Comparison of ENCODE assay signal across 8 cellular contexts in genomic region chr17:28718317-28718672, GRCh38. TPM values are rescaled to one million over a fixed set of nuclear protein-coding genes. Genes with fewer than 3 reads are reported as not detected.
DNase-seq lines count a peak whose midpoint lies in the region; ATAC-seq, FAIRE-seq and TF ChIP-seq lines count a peak whose summit lies in the region.

No MANE protein-coding gene starts in this region.

- TF ChIP-seq POLR2A in heart left ventricle (IDR thresholded peaks at IDR 0.05) (no peak), K562 (conservative IDR thresholded peaks at IDR 0.05) (no peak)

- peak overlapping the region in 1 of 2 experiments; percentile 31; a peak in 1 of 4 replicates for H3K9ac ChIP-seq in K562 (ENCODE audit: insufficient read depth in 1 of 2, low read depth in 2 of 2, low read length in 2 of 2)

- no peaks in the 10 kb centered on the region for H3K9me1 ChIP-seq in K562 (ENCODE audit: control insufficient read depth, insufficient read depth, low read length)

- H3K36me3 ChIP-seq in heart left ventricle = peaks cover 0 to 46% (median 38%) of the 10 kb centered on the region in 9 donors
- peaks cover 32% of the 10 kb centered on the region for H3K36me3 ChIP-seq in K562 (ENCODE audit: control insufficient read depth, insufficient read depth, low read length)
- peaks cover 48% of the 10 kb centered on the region for H3K36me3 ChIP-seq in lower lobe of right lung
- peaks cover 42% of the 10 kb centered on the region for H3K36me3 ChIP-seq in upper lobe of right lung

- CTCF ChIA-PET in K562 (lab: Yijun Ruan, JAX; ENCODE audit: low intra/inter-chr PET ratio) = no interaction called here

- ATAC-seq in heart left ventricle = no peak
- no peak for ATAC-seq in K562
- ATAC-seq in lower lobe of right lung = no peak
- no peak for ATAC-seq in upper lobe of right lung
- no peak for ATAC-seq in HG03342 (IDR thresholded peaks at IDR 0.05; ENCODE audit: unreplicated experiment)

- DNase-seq in heart left ventricle (no peak), cardiac septum (ENCODE audit: low spot score) (no peak), K562 (ENCODE audit: extremely low read depth in 1 of 4, low spot score in 3 of 4) (no peak), lower lobe of right lung (no peak), upper lobe of right lung (no peak), NCI-H345 (lab: John Stamatoyannopoulos, UW) (no peak), NCI-H2081 treated with DMSO at 0.1 percent for 48 hours (lab: John Stamatoyannopoulos, UW) (no peak)

- in situ Hi-C loops in K562 (cut with MboI) = no loop called here

- intact Hi-C loops in heart left ventricle (cut with DNase I) (loop anchor here in 3 of 10 donors (2.0 to 10.0 kb wide), 3 partner anchors 53 to 73 kb away; partner anchors contain the start of genes BLTP2 (in 2 of the 3), SDF2 (in 1 of the 3) and SUPT6H (in 1 of the 3)), cardiac septum (cut with DNase I) (no loop called here), K562 (cut with micrococcal nuclease) (loop anchor here (2.0 kb wide), 1 partner anchor 71 kb away; no protein-coding TSS in a partner anchor), lower lobe of right lung (cut with DNase I) (no loop called here), upper lobe of right lung (cut with DNase I) (no loop called here)

- TF ChIP-seq RAD21 in K562 (CRISPR knock-in tag; conservative IDR thresholded peaks at IDR 0.05 in 1 of 2, IDR thresholded peaks at IDR 0.05 in 1 of 2) = no peak

- WGBS in heart left ventricle, 4 donors = 35 to 47% (median 42%) methylated on average over 11 of the region's 11 CpGs
- WGBS in K562 (ENCODE audit: insufficient coverage, low coverage, missing lambda C conversion rate) = 70% methylated on average over 11 of the region's 11 CpGs

- H3K4me3 ChIP-seq in heart left ventricle = peak overlapping the region; percentile 41 to 92 (median 72)
- no peak overlapping the region for H3K4me3 ChIP-seq in K562
- H3K4me3 ChIP-seq in lower lobe of right lung = peak overlapping the region; percentile 72
- peak overlapping the region; percentile 86 for H3K4me3 ChIP-seq in upper lobe of right lung

- TF ChIP-seq EP300 in K562 (IDR thresholded peaks at IDR 0.05; ENCODE audit: low read length) = no peak

- H2AFZ ChIP-seq in K562 (ENCODE audit: low read depth, low read length) = no peak overlapping the region

- POLR2A ChIA-PET in K562 (lab: Yijun Ruan, JAX) = no interaction called here

- no peak for TF ChIP-seq CTCF in heart left ventricle (IDR thresholded peaks at IDR 0.05)
- TF ChIP-seq CTCF in K562 (IDR thresholded peaks at IDR 0.05 in 2 of 3, conservative IDR thresholded peaks at IDR 0.05 in 1 of 3; ENCODE audit: insufficient read depth in 2 of 3, low read depth in 1 of 3, low read length in 3 of 3) = no peak
- TF ChIP-seq CTCF in lower lobe of right lung (IDR thresholded peaks at IDR 0.05) = no peak
- no peak for TF ChIP-seq CTCF in upper lobe of right lung (IDR thresholded peaks at IDR 0.05)

- peaks cover 0 to 18% (median 0%) of the 10 kb centered on the region in 9 donors for H3K27me3 ChIP-seq in heart left ventricle
- H3K27me3 ChIP-seq in K562 (ENCODE audit: control insufficient read depth in 2 of 2, insufficient read depth in 2 of 2, low read length in 2 of 2) = 0 out of 5 replicates have a peak, but pooled peaks cover 0 to 11% of the 10 kb centered on the region in 2 experiments
- no peaks in the 10 kb centered on the region for H3K27me3 ChIP-seq in lower lobe of right lung (ENCODE audit: low read depth)
- no peaks in the 10 kb centered on the region for H3K27me3 ChIP-seq in upper lobe of right lung

- H3K27ac ChIP-seq in heart left ventricle = peak overlapping the region; percentile 66 to 96 (median 90)
- no peak overlapping the region for H3K27ac ChIP-seq in K562 (ENCODE audit: extremely low read depth, low read depth, low read length)
- peak overlapping the region; percentile 90 for H3K27ac ChIP-seq in lower lobe of right lung
- H3K27ac ChIP-seq in upper lobe of right lung = peak overlapping the region; percentile 86

- H3K4me2 ChIP-seq in K562 (ENCODE audit: insufficient read depth, low read length) = 0 out of 2 replicates have a peak overlapping the region, but pooled peaks have one; percentile 96

- no TSS peak for BruUV-seq in K562 (replicated peaks; lab: Mats Ljungman, UMichigan)

- peaks cover 28% of the 10 kb centered on the region for H4K20me1 ChIP-seq in K562 (replicated peaks; ENCODE audit: control insufficient read depth, insufficient read depth, low read length)

- H3K9me3 ChIP-seq in heart left ventricle (no peaks in the 10 kb centered on the region), K562 (replicated peaks; ENCODE audit: control insufficient read depth, insufficient read depth, low read depth, low read length) (no peaks in the 10 kb centered on the region), lower lobe of right lung (no peaks in the 10 kb centered on the region), upper lobe of right lung (no peaks in the 10 kb centered on the region)

- H3K4me1 ChIP-seq in heart left ventricle (peaks cover 0 to 65% (median 41%) of the 10 kb centered on the region in 12 donors), K562 (replicated peaks in 1 of 2; ENCODE audit: control insufficient read depth in 2 of 2, insufficient read depth in 2 of 2, low read length in 2 of 2) (peaks cover 26 to 36% of the 10 kb centered on the region in 2 experiments), lower lobe of right lung (peaks cover 60% of the 10 kb centered on the region), upper lobe of right lung (peaks cover 49% of the 10 kb centered on the region)

- H3K79me2 ChIP-seq in K562 (ENCODE audit: control insufficient read depth, insufficient read depth, low read length) = peaks cover 44% of the 10 kb centered on the region

- no peak for FAIRE-seq in K562 (lab: Jason Lieb, UNC)

RNA-seq across cellular contexts. Expression of gene RAB34, which starts 0.6 kb away (rescaled TPM):
- 10 to 100 TPM; 11.5 to 31.7 (median 14.9) TPM for total RNA-seq in heart left ventricle
- 10 to 100 TPM; 17.7 to 25.1 TPM for polyA plus RNA-seq in heart left ventricle
- total RNA-seq in cardiac septum = 15.3 TPM
- total RNA-seq in K562 (2011; cell fraction: chromatin; rRNA removed; ENCODE audit: low replicate concordance) = 3.0 and 5.4 TPM in 2 replicates
- total RNA-seq in K562 (2011; cell fraction: nucleolus; rRNA removed) = 1.2 and 2.6 TPM in 2 replicates
- total RNA-seq in K562 (2011; cell fraction: nucleoplasm; rRNA removed) = 2.2 and 3.7 TPM in 2 replicates
- 0.37 and 3.8 TPM in 2 replicates for total RNA-seq in K562 (2014; rRNA removed)
- total RNA-seq in K562 (2014; rRNA removed; fragmentation: Illumina TruSeq; extraction: Trizol) = 0.29 and 0.47 TPM in 2 replicates
- total RNA-seq in K562 (2015; rRNA removed; fragmentation: Illumina TruSeq; extraction: Trizol) = 0.18 and 0.26 TPM in 2 replicates
- total RNA-seq in K562 (2021) = 0.92 and 2.1 TPM in 2 replicates
- 0.60 and 0.81 TPM in 2 replicates for polyA plus RNA-seq in K562 (2011; rRNA removed)
- polyA plus RNA-seq in K562 (2011; cell fraction: cytosol; rRNA removed) = 0.45 and 0.53 TPM in 2 replicates
- polyA plus RNA-seq in K562 (2011; cell fraction: nucleus; rRNA removed) = 1.3 and 3.1 TPM in 2 replicates
- 0.10 and 0.36 TPM in 2 replicates for polyA plus RNA-seq in K562 (2012)
- 0.19 TPM in 1 of 2 replicates, not detected in the other for polyA plus RNA-seq in K562 (2014; fragmentation: Illumina TruSeq; extraction: Trizol)
- under 1 TPM in 1 of 2 experiments, not detected in 1; 0.07 TPM for polyA plus RNA-seq in K562 (2014; fragmentation: Nextera tagmentation; extraction: Ambion mirVana)
- polyA plus RNA-seq in K562 (2014; rRNA removed) = 0.44 and 1.0 TPM in 2 replicates
- not detected in 2 replicates for polyA minus RNA-seq in K562 (2011; rRNA and poly(A)+ RNA removed)
- polyA minus RNA-seq in K562 (2011; cell fraction: cytosol; rRNA and poly(A)+ RNA removed) = 3.1 TPM in 1 of 2 replicates, not detected in the other
- 0.81 and 1.3 TPM in 2 replicates for polyA minus RNA-seq in K562 (2011; cell fraction: nucleus; rRNA and poly(A)+ RNA removed)
- total RNA-seq in lower lobe of right lung = 62.3 TPM
- total RNA-seq in upper lobe of right lung = 63.5 TPM

RNA-seq across cellular contexts. Expression of gene RPL23A, which starts 1.5 kb away (rescaled TPM):
- total RNA-seq in heart left ventricle (1,000 to 10,000 TPM in 1 of 9 donors, 100 to 1,000 TPM in 8; 255 to 1,006 (median 869) TPM), cardiac septum (725 TPM), K562 (2014; rRNA removed) (1,152 and 1,205 TPM in 2 replicates), K562 (2014; rRNA removed; fragmentation: Illumina TruSeq; extraction: Trizol) (2,395 and 2,469 TPM in 2 replicates), K562 (2015; rRNA removed; fragmentation: Illumina TruSeq; extraction: Trizol) (1,764 and 1,818 TPM in 2 replicates), K562 (2021) (2,532 and 2,839 TPM in 2 replicates), lower lobe of right lung (1,156 TPM), upper lobe of right lung (1,221 TPM)
- polyA plus RNA-seq in heart left ventricle (1,000 to 10,000 TPM in 1 of 2 donors, 100 to 1,000 TPM in 1; 458 to 1,439 TPM), K562 (2011; rRNA removed) (2,188 and 2,272 TPM in 2 replicates), K562 (2014; fragmentation: Illumina TruSeq; extraction: Trizol) (1,539 and 1,550 TPM in 2 replicates), K562 (2014; fragmentation: Nextera tagmentation; extraction: Ambion mirVana) (1,000 to 10,000 TPM; 6,705 to 7,115 TPM), K562 (2014; rRNA removed) (1,016 and 1,176 TPM in 2 replicates)
- 434 and 501 TPM in 2 replicates for total RNA-seq in K562 (2011; cell fraction: chromatin; rRNA removed; ENCODE audit: low replicate concordance)
- 468 and 553 TPM in 2 replicates for total RNA-seq in K562 (2011; cell fraction: nucleolus; rRNA removed)
- 654 and 1,193 TPM in 2 replicates for total RNA-seq in K562 (2011; cell fraction: nucleoplasm; rRNA removed)
- polyA plus RNA-seq in K562 (2011; cell fraction: cytosol; rRNA removed) = 483 and 1,010 TPM in 2 replicates
- 376 and 671 TPM in 2 replicates for polyA plus RNA-seq in K562 (2011; cell fraction: nucleus; rRNA removed)
- 2,873 and 3,044 TPM in 2 replicates for polyA plus RNA-seq in K562 (2012)
- polyA minus RNA-seq in K562 (2011; rRNA and poly(A)+ RNA removed) = 3,418 and 5,037 TPM in 2 replicates
- polyA minus RNA-seq in K562 (2011; cell fraction: cytosol; rRNA and poly(A)+ RNA removed) = 735 and 1,003 TPM in 2 replicates
- polyA minus RNA-seq in K562 (2011; cell fraction: nucleus; rRNA and poly(A)+ RNA removed) = 214 and 406 TPM in 2 replicates

RNA-seq across cellular contexts. Expression of gene PROCA1, which starts 6.6 kb away (rescaled TPM):
- total RNA-seq in heart left ventricle (1 to 10 TPM in 6 of 9 donors, under 1 TPM in 3; 0.65 to 2.3 (median 1.0) TPM), cardiac septum (2.0 TPM), K562 (2014; rRNA removed) (5.9 and 6.6 TPM in 2 replicates), K562 (2014; rRNA removed; fragmentation: Illumina TruSeq; extraction: Trizol) (2.7 and 2.9 TPM in 2 replicates), K562 (2015; rRNA removed; fragmentation: Illumina TruSeq; extraction: Trizol) (4.7 and 5.4 TPM in 2 replicates), K562 (2021) (5.3 and 5.6 TPM in 2 replicates), lower lobe of right lung (4.4 TPM), upper lobe of right lung (3.3 TPM)
- polyA plus RNA-seq in heart left ventricle (1 to 10 TPM in 1 of 2 donors, under 1 TPM in 1; 0.64 to 2.6 TPM), K562 (2011; rRNA removed) (7.0 and 7.3 TPM in 2 replicates), K562 (2014; fragmentation: Illumina TruSeq; extraction: Trizol) (5.4 and 6.7 TPM in 2 replicates), K562 (2014; fragmentation: Nextera tagmentation; extraction: Ambion mirVana) (1 to 10 TPM in 1 of 2 experiments, under 1 TPM in 1; 0.78 to 1.3 TPM), K562 (2014; rRNA removed) (13.1 and 16.2 TPM in 2 replicates)
- total RNA-seq in K562 (2011; cell fraction: chromatin; rRNA removed; ENCODE audit: low replicate concordance) = 25.9 and 39.2 TPM in 2 replicates
- 26.1 and 28.0 TPM in 2 replicates for total RNA-seq in K562 (2011; cell fraction: nucleolus; rRNA removed)
- total RNA-seq in K562 (2011; cell fraction: nucleoplasm; rRNA removed) = 25.2 and 29.9 TPM in 2 replicates
- polyA plus RNA-seq in K562 (2011; cell fraction: cytosol; rRNA removed) = 5.1 and 6.1 TPM in 2 replicates
- 28.0 and 51.9 TPM in 2 replicates for polyA plus RNA-seq in K562 (2011; cell fraction: nucleus; rRNA removed)
- 5.9 and 11.2 TPM in 2 replicates for polyA plus RNA-seq in K562 (2012)
- polyA minus RNA-seq in K562 (2011; rRNA and poly(A)+ RNA removed) = 2.1 and 3.2 TPM in 2 replicates
- polyA minus RNA-seq in K562 (2011; cell fraction: cytosol; rRNA and poly(A)+ RNA removed) = 1.0 and 3.0 TPM in 2 replicates
- 5.7 and 7.2 TPM in 2 replicates for polyA minus RNA-seq in K562 (2011; cell fraction: nucleus; rRNA and poly(A)+ RNA removed)

RNA-seq across cellular contexts. Expression of gene TLCD1, which starts 7.7 kb away (rescaled TPM):
- total RNA-seq in heart left ventricle (1 to 10 TPM in 7 of 9 donors, under 1 TPM in 2; 0.52 to 4.8 (median 1.7) TPM), cardiac septum (2.4 TPM), K562 (2014; rRNA removed) (15.8 and 26.0 TPM in 2 replicates), K562 (2014; rRNA removed; fragmentation: Illumina TruSeq; extraction: Trizol) (19.7 and 21.7 TPM in 2 replicates), K562 (2015; rRNA removed; fragmentation: Illumina TruSeq; extraction: Trizol) (15.7 and 18.1 TPM in 2 replicates), K562 (2021) (27.1 and 29.5 TPM in 2 replicates), lower lobe of right lung (19.8 TPM), upper lobe of right lung (16.2 TPM)
- polyA plus RNA-seq in heart left ventricle (10 to 100 TPM in 1 of 2 donors, 1 to 10 TPM in 1; 2.5 to 11.7 TPM), K562 (2011; rRNA removed) (17.2 and 33.2 TPM in 2 replicates), K562 (2014; fragmentation: Illumina TruSeq; extraction: Trizol) (34.2 and 37.7 TPM in 2 replicates), K562 (2014; fragmentation: Nextera tagmentation; extraction: Ambion mirVana) (10 to 100 TPM in 1 of 2 experiments, 1 to 10 TPM in 1; 6.8 to 10.2 TPM), K562 (2014; rRNA removed) (25.0 and 34.7 TPM in 2 replicates)
- total RNA-seq in K562 (2011; cell fraction: chromatin; rRNA removed; ENCODE audit: low replicate concordance) = 34.1 and 67.7 TPM in 2 replicates
- total RNA-seq in K562 (2011; cell fraction: nucleolus; rRNA removed) = 59.7 and 73.9 TPM in 2 replicates
- total RNA-seq in K562 (2011; cell fraction: nucleoplasm; rRNA removed) = 47.7 and 50.0 TPM in 2 replicates
- 28.5 and 69.2 TPM in 2 replicates for polyA plus RNA-seq in K562 (2011; cell fraction: cytosol; rRNA removed)
- 25.3 and 42.9 TPM in 2 replicates for polyA plus RNA-seq in K562 (2011; cell fraction: nucleus; rRNA removed)
- polyA plus RNA-seq in K562 (2012) = 14.3 and 27.8 TPM in 2 replicates
- 15.8 and 41.3 TPM in 2 replicates for polyA minus RNA-seq in K562 (2011; rRNA and poly(A)+ RNA removed)
- polyA minus RNA-seq in K562 (2011; cell fraction: cytosol; rRNA and poly(A)+ RNA removed) = 7.2 and 13.1 TPM in 2 replicates
- 32.4 and 42.9 TPM in 2 replicates for polyA minus RNA-seq in K562 (2011; cell fraction: nucleus; rRNA and poly(A)+ RNA removed)

RNA-seq across cellular contexts. Expression of gene NEK8, which starts 10.3 kb away (rescaled TPM):
- 1 to 10 TPM in 5 of 9 donors, under 1 TPM in 4; 0.28 to 2.8 (median 1.2) TPM for total RNA-seq in heart left ventricle
- 1 to 10 TPM; 1.0 to 1.1 TPM for polyA plus RNA-seq in heart left ventricle
- 0.78 TPM for total RNA-seq in cardiac septum
- total RNA-seq in K562 (2011; cell fraction: chromatin; rRNA removed; ENCODE audit: low replicate concordance) = 53.1 and 144 TPM in 2 replicates
- total RNA-seq in K562 (2011; cell fraction: nucleolus; rRNA removed) = 60.9 and 78.0 TPM in 2 replicates
- 42.5 and 50.3 TPM in 2 replicates for total RNA-seq in K562 (2011; cell fraction: nucleoplasm; rRNA removed)
- 4.6 and 5.8 TPM in 2 replicates for total RNA-seq in K562 (2014; rRNA removed)
- 3.9 TPM in 2 replicates for total RNA-seq in K562 (2014; rRNA removed; fragmentation: Illumina TruSeq; extraction: Trizol)
- 3.6 and 4.5 TPM in 2 replicates for total RNA-seq in K562 (2015; rRNA removed; fragmentation: Illumina TruSeq; extraction: Trizol)
- 6.4 and 7.8 TPM in 2 replicates for total RNA-seq in K562 (2021)
- polyA plus RNA-seq in K562 (2011; rRNA removed) = 16.6 and 17.7 TPM in 2 replicates
- 11.0 and 15.6 TPM in 2 replicates for polyA plus RNA-seq in K562 (2011; cell fraction: cytosol; rRNA removed)
- 27.1 and 34.4 TPM in 2 replicates for polyA plus RNA-seq in K562 (2011; cell fraction: nucleus; rRNA removed)
- polyA plus RNA-seq in K562 (2012) = 5.1 and 5.5 TPM in 2 replicates
- 5.7 and 8.2 TPM in 2 replicates for polyA plus RNA-seq in K562 (2014; fragmentation: Illumina TruSeq; extraction: Trizol)
- polyA plus RNA-seq in K562 (2014; fragmentation: Nextera tagmentation; extraction: Ambion mirVana) = 1 to 10 TPM in 1 of 2 experiments, under 1 TPM in 1; 0.98 to 1.6 TPM
- polyA plus RNA-seq in K562 (2014; rRNA removed) = 7.6 and 10.3 TPM in 2 replicates
- 23.5 and 32.9 TPM in 2 replicates for polyA minus RNA-seq in K562 (2011; rRNA and poly(A)+ RNA removed)
- 9.6 and 10.3 TPM in 2 replicates for polyA minus RNA-seq in K562 (2011; cell fraction: cytosol; rRNA and poly(A)+ RNA removed)
- 18.8 and 23.9 TPM in 2 replicates for polyA minus RNA-seq in K562 (2011; cell fraction: nucleus; rRNA and poly(A)+ RNA removed)
- 11.3 TPM for total RNA-seq in lower lobe of right lung
- 8.4 TPM for total RNA-seq in upper lobe of right lung
